Comparison of ENCODE assay signal across 8 cellular contexts in genomic region chr9:135907446-135908333, GRCh38.
DNase-seq lines count a peak whose midpoint lies in the region; ATAC-seq and TF ChIP-seq lines count a peak whose summit lies in the region.

Gene CAMSAP1 (minus strand): TSS chr9:135907546. CDS start chr9:135907159, 387 bp downstream.

- TF ChIP-seq CTCF in AG09319 (IDR thresholded peaks at IDR 0.05; ENCODE audit: low read depth, low read length): no peak

- no peaks in the 10 kb centered on the region for H3K27me3 Mint-ChIP-seq in central memory CD8-positive, alpha-beta T cell

- DNase-seq in AG09319 (ENCODE audit: extremely low read depth, low read depth) (peak; percentile 86), NCI-H446 (lab: John Stamatoyannopoulos, UW) (peak; percentile 71 to 91), islet precursor cell (peak; percentile 96)
- DNase-seq in central memory CD8-positive, alpha-beta T cell (ENCODE audit: low spot score in 2 of 2): peak; percentile 84 to 89
- DNase-seq in stimulated activated CD4-positive, alpha-beta T cell treated with anti-CD3 and anti-CD28 coated beads, Interleukin-12 subunit alpha, Interleukin-12 subunit beta, amount 100 ng/mL, for 4 hours: peak; percentile 96

- no peaks in the 10 kb centered on the region for H3K9me3 Mint-ChIP-seq in central memory CD8-positive, alpha-beta T cell

- peaks cover 17% of the 10 kb centered on the region for H3K36me3 Mint-ChIP-seq in central memory CD8-positive, alpha-beta T cell (ENCODE audit: insufficient read depth)

- H3K27ac Mint-ChIP-seq in central memory CD8-positive, alpha-beta T cell (ENCODE audit: low read depth): peak within 1 kb of the TSS; percentile 64

- H3K4me3 Mint-ChIP-seq in central memory CD8-positive, alpha-beta T cell: peak within 1 kb of the TSS; percentile 77

- peak; percentile 74 for ATAC-seq in GM19025 (IDR thresholded peaks at IDR 0.05; ENCODE audit: low read depth, unreplicated experiment)
- ATAC-seq in HG03280 (IDR thresholded peaks at IDR 0.05; ENCODE audit: unreplicated experiment): peak; percentile 76
- peak; percentile 67 to 72 for ATAC-seq in activated CD4-positive, CD25-positive, alpha-beta regulatory T cell treated with anti-CD3 and anti-CD28 coated beads, Interleukin-2, amount 50 U/mL, for 24 hours
- peak; percentile 82 for ATAC-seq in central memory CD8-positive, alpha-beta T cell (replicated peaks; ENCODE audit: extremely low read depth, poor library complexity, severe bottlenecking)

- H3K4me1 Mint-ChIP-seq in central memory CD8-positive, alpha-beta T cell: peaks cover 53% of the 10 kb centered on the region

Comparison
In these comparisons a context has a peak if more than half of its experiments do, and no peak if none do; other contexts are left out.
1. Peak in every context shown above with its lines: DNase-seq and ATAC-seq.